8 cellular contexts compared by ENCODE assay signal in genomic region chr6:7155871-7156579, GRCh38. TPM values are rescaled to one million over a fixed set of nuclear protein-coding genes. Genes with fewer than 3 reads are reported as not detected.
A peak's percentile ranks its signal among the peaks of the same experiment; 100 is the strongest.
DNase-seq lines count a peak whose midpoint lies in the region; ATAC-seq and TF ChIP-seq lines count a peak whose summit lies in the region.

No MANE protein-coding gene starts in this region.

- peaks cover 49% of the 10 kb centered on the region for H3K4me1 ChIP-seq in OCI-LY3 (ENCODE audit: low read length)

- no peaks in the 10 kb centered on the region for H3K9me3 ChIP-seq in OCI-LY3 (ENCODE audit: insufficient read depth, low read length)
- no peaks in the 10 kb centered on the region for H3K9me3 ChIP-seq in MG63

- H3K27me3 Mint-ChIP-seq in mesothelial cell of epicardium (ENCODE audit: low read depth), result no peaks in the 10 kb centered on the region

- DNase-seq in GM13976 (ENCODE audit: low spot score), result peak; percentile 47
- DNase-seq in mesothelial cell of epicardium (ENCODE audit: low spot score in 2 of 2, unreplicated experiment in 2 of 2), result no peak
- DNase-seq in COLO668 (lab: John Stamatoyannopoulos, UW; ENCODE audit: unreplicated experiment), result no peak
- DNase-seq in T-helper 1 cell, result no peak
- DNase-seq in HK-2 (ENCODE audit: unreplicated experiment), result no peak
- no peak for DNase-seq in MG63

- no peak overlapping the region for H3K9ac ChIP-seq in OCI-LY3 (ENCODE audit: low read length)

- H3K4me3 ChIP-seq in OCI-LY3 (ENCODE audit: low read length), result no peak overlapping the region
- no peak overlapping the region for H3K4me3 ChIP-seq in MG63

- TF ChIP-seq CTCF in GM13976 (IDR thresholded peaks at IDR 0.05; ENCODE audit: borderline replicate concordance, control extremely low read depth, extremely low read depth, insufficient read depth, missing control alignments) (no peak), OCI-LY3 (IDR thresholded peaks at IDR 0.05; ENCODE audit: low read depth, low read length) (no peak), mesothelial cell of epicardium (IDR thresholded peaks at IDR 0.05; ENCODE audit: unreplicated experiment) (no peak)

- no peak overlapping the region for H2AFZ ChIP-seq in OCI-LY3 (ENCODE audit: low read depth, low read length)

- H3K79me2 ChIP-seq in OCI-LY3 (ENCODE audit: low read length), result peaks cover 91% of the 10 kb centered on the region

- peak overlapping the region; percentile 90 for H3K27ac Mint-ChIP-seq in mesothelial cell of epicardium

- no peak overlapping the region for H3K27ac ChIP-seq in OCI-LY3 (ENCODE audit: low read length)

- H3K36me3 Mint-ChIP-seq in mesothelial cell of epicardium, result peaks cover 3% of the 10 kb centered on the region

- peak; percentile 38 for ATAC-seq in GM21737 (IDR thresholded peaks at IDR 0.05; ENCODE audit: unreplicated experiment)

- peaks cover 70% of the 10 kb centered on the region for H3K4me1 Mint-ChIP-seq in mesothelial cell of epicardium

- peaks cover 96% of the 10 kb centered on the region for H4K20me1 ChIP-seq in OCI-LY3 (ENCODE audit: insufficient read depth, low read length)

- H3K4me2 ChIP-seq in OCI-LY3 (ENCODE audit: low read length), result peak overlapping the region; percentile 82

- no peaks in the 10 kb centered on the region for H3K27me3 ChIP-seq in OCI-LY3 (ENCODE audit: low read depth, low read length)
- no peaks in the 10 kb centered on the region for H3K27me3 ChIP-seq in MG63

- H3K9me3 Mint-ChIP-seq in mesothelial cell of epicardium, result no peaks in the 10 kb centered on the region

- H3K36me3 ChIP-seq in OCI-LY3 (replicated peaks; ENCODE audit: low read depth, low read length), result peaks cover 5% of the 10 kb centered on the region
- H3K36me3 ChIP-seq in MG63, result peaks cover 22% of the 10 kb centered on the region

- in situ Hi-C loops in GM13976 (cut with MboI; ENCODE audit: low sequenced_read_pairs, unreplicated experiment), result no loop called here

- no peak overlapping the region for H3K4me3 Mint-ChIP-seq in mesothelial cell of epicardium

RNA-seq across cellular contexts. Expression of gene RREB1, which starts 48.3 kb away (rescaled TPM):
- 55.4 to 63.0 TPM (median 57.5 TPM) in 3 replicates for total RNA-seq in mesothelial cell of epicardium
- 16.5 and 17.2 TPM in 2 replicates for total RNA-seq in MG63 (2014; rRNA removed; shearing (Covaris generic); ENCODE audit: low replicate concordance)
